Comparison of ENCODE assay signal across 22 cellular contexts in genomic region chr12:12784116-12784515, GRCh38. TPM values are rescaled to one million over a fixed set of nuclear protein-coding genes. Genes with fewer than 3 reads are reported as not detected.
DNase-seq lines count a peak whose midpoint lies in the region; ATAC-seq and TF ChIP-seq lines count a peak whose summit lies in the region.
"Had no signal": no experiment of that assay in that cellular context is flagged by ENCODE, and none has a peak within 500 bp of the region (broad histone marks: within the 10 kb centered on the region; RNA-seq: fewer than 3 reads in every experiment).

No MANE protein-coding gene starts in this region.

- H3K9ac ChIP-seq in subcutaneous abdominal adipose tissue (ENCODE audit: low read length in 5 of 5): no peak overlapping the region

- H3K36me3 ChIP-seq in muscle layer of duodenum (ENCODE audit: control insufficient read depth in 1 of 2, insufficient read depth in 2 of 2, low read length in 2 of 2): no peaks in the 10 kb centered on the region
- H3K36me3 ChIP-seq in subcutaneous abdominal adipose tissue (ENCODE audit: control insufficient read depth in 5 of 5, insufficient read depth in 5 of 5, low read length in 5 of 5): no peaks in the 10 kb centered on the region
- H3K36me3 ChIP-seq: colonic mucosa, SJSA1, WERI-Rb-1 had no signal

- H3K4me3 ChIP-seq in muscle layer of duodenum (ENCODE audit: low read depth in 1 of 2, low read length in 2 of 2) (no peak overlapping the region), subcutaneous abdominal adipose tissue (ENCODE audit: low read depth in 1 of 5, low read length in 5 of 5) (no peak overlapping the region)
- H3K4me3 ChIP-seq: colonic mucosa, K562, SJSA1 had no signal

- no peak for TF ChIP-seq CTCF in CD4-positive, alpha-beta T cell (IDR thresholded peaks at IDR 0.05)
- no peak for TF ChIP-seq CTCF in chondrocyte (IDR thresholded peaks at IDR 0.05)

- no peak for DNase-seq in CD4-positive, alpha-beta T cell
- DNase-seq in chondrocyte (ENCODE audit: low spot score) (no peak), GDM1 (lab: John Stamatoyannopoulos, UW) (no peak)
- DNase-seq: activated CD4-positive, alpha-beta T cell treated with anti-CD3 and anti-CD28 coated beads, Interleukin-2, amount 50 U/mL, for 1 hour; CD4-positive, alpha-beta memory T cell; colonic mucosa; GF-D8; head of caudate nucleus; MM.1S; NCI-H524 treated with DMSO at 0.1 percent for 48 hours; stimulated activated CD4-positive, alpha-beta T cell treated with anti-CD3 and anti-CD28 coated beads, Interleukin-12 subunit alpha, Interleukin-12 subunit beta, amount 100 ng/mL, for 4 hours; stimulated activated CD4-positive, alpha-beta T cell treated with anti-CD3 and anti-CD28 coated beads, Interleukin-4, amount 100 ng/mL, for 4 hours; stimulated activated naive CD8-positive, alpha-beta T cell treated with anti-CD3 and anti-CD28 coated beads, Interleukin-15, Interleukin-2, amounts not matched to agents 100 U/mL and 50 U/mL, for 24 hours; WERI-Rb-1 had no signal

- H3K36me3 Mint-ChIP-seq in CD4-positive, alpha-beta T cell (ENCODE audit: low read depth): no peaks in the 10 kb centered on the region
- no peaks in the 10 kb centered on the region for H3K36me3 Mint-ChIP-seq in chondrocyte (ENCODE audit: low read depth)

- intact Hi-C loops in CD4-positive, alpha-beta T cell (cut with DNase I, micrococcal nuclease): loop anchor here in 1 of 2 experiments (10.0 kb wide), 1 partner anchor 311 kb away; no protein-coding TSS in a partner anchor

- peak overlapping the region; percentile 31 for H3K4me3 Mint-ChIP-seq in CD4-positive, alpha-beta T cell
- no peak overlapping the region for H3K4me3 Mint-ChIP-seq in chondrocyte (ENCODE audit: unreplicated experiment)

- no peak overlapping the region for H3K27ac Mint-ChIP-seq in CD4-positive, alpha-beta T cell
- peak overlapping the region; percentile 96 for H3K27ac Mint-ChIP-seq in chondrocyte (ENCODE audit: unreplicated experiment)

- peaks cover 20% of the 10 kb centered on the region for H3K4me1 Mint-ChIP-seq in CD4-positive, alpha-beta T cell (ENCODE audit: low read depth)
- peaks cover 48% of the 10 kb centered on the region for H3K4me1 Mint-ChIP-seq in chondrocyte (ENCODE audit: low read depth)

- H3K27ac ChIP-seq in CD4-positive, alpha-beta T cell (ENCODE audit: low read depth, low read length): no peak overlapping the region
- H3K27ac ChIP-seq in muscle layer of duodenum (ENCODE audit: low read length) (peak overlapping the region; percentile 58), subcutaneous abdominal adipose tissue (ENCODE audit: low read depth, low read length) (peak overlapping the region; percentile 84)
- H3K27ac ChIP-seq: colonic mucosa, SJSA1, WERI-Rb-1 had no signal

- no peaks in the 10 kb centered on the region for H3K9me3 ChIP-seq in CD4-positive, alpha-beta T cell (ENCODE audit: control insufficient read depth, low read length)
- H3K9me3 ChIP-seq in muscle layer of duodenum (ENCODE audit: control insufficient read depth in 1 of 2, low read length in 2 of 2) (no peaks in the 10 kb centered on the region), subcutaneous abdominal adipose tissue (ENCODE audit: control insufficient read depth in 5 of 5, low read length in 5 of 5) (no peaks in the 10 kb centered on the region)
- H3K9me3 ChIP-seq: colonic mucosa, SJSA1 had no signal

- H3K4me1 ChIP-seq in muscle layer of duodenum (ENCODE audit: control insufficient read depth in 1 of 2, insufficient read depth in 2 of 2, low read length in 2 of 2) (peaks cover 13 to 14% of the 10 kb centered on the region in 2 donors), subcutaneous abdominal adipose tissue (ENCODE audit: control insufficient read depth in 5 of 5, insufficient read depth in 5 of 5, low read length in 5 of 5) (peaks cover 3 to 44% (median 37%) of the 10 kb centered on the region in 5 donors)

- CTCF ChIA-PET in CD4-positive, alpha-beta T cell (lab: Charles Lee): interaction anchor here (0.5 kb wide), 1 partner anchor 99 kb away, joined by 3 read pairs; no protein-coding TSS in a partner anchor

- ATAC-seq in CD4-positive, alpha-beta T cell (ENCODE audit: poor library complexity): no peak
- ATAC-seq in HG03354 (IDR thresholded peaks at IDR 0.05; ENCODE audit: poor library complexity, severe bottlenecking, unreplicated experiment) (no peak), GM18519 (IDR thresholded peaks at IDR 0.05; ENCODE audit: low FRiP score, unreplicated experiment) (no peak), SK-N-SH treated with all-trans-retinoic acid at 6 μM for 48 hours (no peak)
- ATAC-seq: K562; left lobe of liver; stimulated activated naive CD8-positive, alpha-beta T cell treated with anti-CD3 and anti-CD28 coated beads, Interleukin-15, Interleukin-2, amounts not matched to agents 100 U/mL and 50 U/mL, for 24 hours had no signal

- no peaks in the 10 kb centered on the region for H3K9me3 Mint-ChIP-seq in CD4-positive, alpha-beta T cell
- H3K9me3 Mint-ChIP-seq in chondrocyte (ENCODE audit: low read depth): no peaks in the 10 kb centered on the region
- H3K9me3 Mint-ChIP-seq: CD4-positive, alpha-beta memory T cell had no signal

- no peaks in the 10 kb centered on the region for H3K27me3 ChIP-seq in CD4-positive, alpha-beta T cell (ENCODE audit: control insufficient read depth, insufficient read depth, low read length)
- H3K27me3 ChIP-seq in muscle layer of duodenum (ENCODE audit: low read depth, low read length): no peaks in the 10 kb centered on the region
- H3K27me3 ChIP-seq in subcutaneous abdominal adipose tissue (ENCODE audit: control insufficient read depth in 5 of 5, insufficient read depth in 4 of 5, low read length in 5 of 5): no peaks in the 10 kb centered on the region
- H3K27me3 ChIP-seq: colonic mucosa, SJSA1 had no signal

- POLR2A ChIA-PET in CD4-positive, alpha-beta T cell (lab: Charles Lee): no interaction called here

- H3K27me3 Mint-ChIP-seq in CD4-positive, alpha-beta T cell: no peaks in the 10 kb centered on the region
- H3K27me3 Mint-ChIP-seq in chondrocyte (ENCODE audit: low read depth): no peaks in the 10 kb centered on the region
- H3K27me3 Mint-ChIP-seq: CD4-positive, alpha-beta memory T cell had no signal

TF ChIP-seq in SK-N-SH treated with all-trans-retinoic acid at 6 μM for 48 hours, 23 proteins besides CTCF, POLR2A, EP300 and RAD21:
- no peak for TF ChIP-seq ZFP3 (CRISPR knock-in tag; IDR thresholded peaks at IDR 0.05)
- no peak for TF ChIP-seq ISL1 (CRISPR knock-in tag; IDR thresholded peaks at IDR 0.05)
- no peak for TF ChIP-seq ZNF565 (CRISPR knock-in tag; conservative IDR thresholded peaks at IDR 0.05; ENCODE audit: low read depth)

RNA-seq across cellular contexts. Expression of gene APOLD1, which starts 1.3 kb away (rescaled TPM):
- total RNA-seq in CD4-positive, alpha-beta T cell: 1 to 10 TPM; 1.8 to 3.4 TPM
- total RNA-seq in chondrocyte: 4.2 to 8.1 TPM (median 7.1 TPM) in 3 replicates

RNA-seq across cellular contexts. Expression of gene DDX47, which starts 29.0 kb away (rescaled TPM):
- 100 to 1,000 TPM; 153 TPM for total RNA-seq in CD4-positive, alpha-beta T cell
- total RNA-seq in chondrocyte: 33.6 to 44.0 TPM (median 39.3 TPM) in 3 replicates
